In genomic region chr12:120013659-120014380, GRCh38 we compare ENCODE assay signal across 1 cellular context.
A peak's percentile ranks its signal among the peaks of the same experiment; 100 is the strongest.
TF ChIP-seq lines count a peak whose summit lies in the region.

No MANE protein-coding gene starts in this region.

TF ChIP-seq in HepG2, 621 proteins besides CTCF, POLR2A, EP300 and RAD21 (continued from another document and continues in another):
- TF ChIP-seq THRA (CRISPR knock-in tag; IDR thresholded peaks at IDR 0.05; ENCODE audit: borderline replicate concordance), result peak; percentile 44; the same call in 1 of the 2 replicates
- TF ChIP-seq TERF1 (CRISPR knock-in tag; IDR thresholded peaks at IDR 0.05), result no peak
- no peak for TF ChIP-seq ZNF782 (CRISPR knock-in tag; IDR thresholded peaks at IDR 0.05; ENCODE audit: borderline replicate concordance)
- no peak for TF ChIP-seq POLR2AphosphoS2 (IDR thresholded peaks at IDR 0.05; ENCODE audit: low read depth, low read length)
- no peak for TF ChIP-seq ZNF33B (CRISPR knock-in tag; IDR thresholded peaks at IDR 0.05)
- TF ChIP-seq ZNF652 (CRISPR knock-in tag; IDR thresholded peaks at IDR 0.05; ENCODE audit: borderline replicate concordance, low read depth), result peak; percentile 59; the same call in 1 of the 2 replicates
- no peak for TF ChIP-seq ZFP36 (IDR thresholded peaks at IDR 0.05; ENCODE audit: borderline replicate concordance, low read depth, low read length, partially characterized antibody)
- no peak for TF ChIP-seq ELF1 (CRISPR knock-in tag; IDR thresholded peaks at IDR 0.05)
- peak; percentile 72 for TF ChIP-seq GATAD2A (CRISPR knock-in tag; IDR thresholded peaks at IDR 0.05)
- no peak for TF ChIP-seq CCAR2 (optimal IDR thresholded peaks at IDR 0.05; ENCODE audit: low read depth, low read length)
- no peak for TF ChIP-seq DPF2 (CRISPR knock-in tag; IDR thresholded peaks at IDR 0.05; ENCODE audit: borderline replicate concordance, low read depth)
- TF ChIP-seq ZBTB39 (CRISPR knock-in tag; IDR thresholded peaks at IDR 0.05), result no peak
- no peak for TF ChIP-seq ZNF768 (CRISPR knock-in tag; IDR thresholded peaks at IDR 0.05)
- no peak for TF ChIP-seq ZNF574 (CRISPR knock-in tag; IDR thresholded peaks at IDR 0.05)
- no peak for TF ChIP-seq ZNF367 (CRISPR knock-in tag; IDR thresholded peaks at IDR 0.05; ENCODE audit: borderline replicate concordance)
- 0 out of 2 replicates have a peak, but pooled peaks have one; percentile 36 for TF ChIP-seq ZNF331 (CRISPR knock-in tag; IDR thresholded peaks at IDR 0.05)
- TF ChIP-seq SNAPC2 (CRISPR knock-in tag; IDR thresholded peaks at IDR 0.05), result no peak
- TF ChIP-seq HMG20A (CRISPR knock-in tag; IDR thresholded peaks at IDR 0.05; ENCODE audit: borderline replicate concordance), result peak; percentile 90
- TF ChIP-seq PITX1 (CRISPR knock-in tag; IDR thresholded peaks at IDR 0.05), result no peak
- TF ChIP-seq ATF5 (CRISPR knock-in tag; IDR thresholded peaks at IDR 0.05; ENCODE audit: low read depth), result no peak
- no peak for TF ChIP-seq DR1 (CRISPR knock-in tag; IDR thresholded peaks at IDR 0.05)
- no peak for TF ChIP-seq HINFP (CRISPR knock-in tag; IDR thresholded peaks at IDR 0.05; ENCODE audit: low read depth)
- no peak for TF ChIP-seq ARNT (IDR thresholded peaks at IDR 0.05)
- no peak for TF ChIP-seq SOX13 (IDR thresholded peaks at IDR 0.05)
- peak in 1 of 2 experiments; percentile 79; a peak in 2 of 4 replicates for TF ChIP-seq SOX13 (CRISPR knock-in tag; conservative IDR thresholded peaks at IDR 0.05 in 1 of 2, IDR thresholded peaks at IDR 0.05 in 1 of 2)
- no peak for TF ChIP-seq ZNF124 (CRISPR knock-in tag; IDR thresholded peaks at IDR 0.05)
- TF ChIP-seq POLR2G (IDR thresholded peaks at IDR 0.05; ENCODE audit: low read depth, low read length), result no peak
- no peak for TF ChIP-seq HNF4G (IDR thresholded peaks at IDR 0.05; ENCODE audit: borderline replicate concordance, low read depth, low read length)
- TF ChIP-seq HNF4G (CRISPR knock-in tag; IDR thresholded peaks at IDR 0.05; ENCODE audit: borderline replicate concordance, low read depth), result no peak
- peak; percentile 67; the same call in 1 of the 2 replicates for TF ChIP-seq GFI1 (CRISPR knock-in tag; IDR thresholded peaks at IDR 0.05; ENCODE audit: borderline replicate concordance)
- TF ChIP-seq AKNA (CRISPR knock-in tag; IDR thresholded peaks at IDR 0.05; ENCODE audit: borderline replicate concordance), result no peak
- TF ChIP-seq ZNF143 (CRISPR knock-in tag; IDR thresholded peaks at IDR 0.05), result no peak
- peak; percentile 52; the same call in 1 of the 2 replicates for TF ChIP-seq KAT8 (CRISPR knock-in tag; IDR thresholded peaks at IDR 0.05)
- no peak for TF ChIP-seq HNRNPLL (IDR thresholded peaks at IDR 0.05; ENCODE audit: low read depth, low read length, poor library complexity, severe bottlenecking)
- TF ChIP-seq RARA (CRISPR knock-in tag; IDR thresholded peaks at IDR 0.05), result peak; percentile 93
- peak; percentile 82; the same call in 1 of the 2 replicates for TF ChIP-seq AHDC1 (CRISPR knock-in tag; IDR thresholded peaks at IDR 0.05; ENCODE audit: borderline replicate concordance)
- peak; percentile 80; the same call in 1 of the 2 replicates for TF ChIP-seq ETV5 (CRISPR knock-in tag; IDR thresholded peaks at IDR 0.05; ENCODE audit: borderline replicate concordance)
- no peak for TF ChIP-seq ZNF121 (CRISPR knock-in tag; IDR thresholded peaks at IDR 0.05)
- TF ChIP-seq ZNF7 (CRISPR knock-in tag; IDR thresholded peaks at IDR 0.05), result no peak
